ENCODE assay signal across 17 cellular contexts in genomic region chr2:238235856-238236255, GRCh38.
"Had no signal": no experiment of that assay in that cellular context is flagged by ENCODE, and none has a peak within 500 bp of the region (broad histone marks: within the 10 kb centered on the region; RNA-seq: fewer than 3 reads in every experiment).

No MANE protein-coding gene starts in this region.

- H3K27ac Mint-ChIP-seq: activated naive CD4-positive, alpha-beta T cell treated with anti-CD3 and anti-CD28 coated beads, Interleukin-2, amount 50 U/mL, for 72 hours; naive B cell had no signal

- ATAC-seq: activated naive CD4-positive, alpha-beta T cell treated with anti-CD3 and anti-CD28 coated beads, Interleukin-2, amount 50 U/mL, for 72 hours; esophagus mucosa; left lobe of liver; SK-N-SH treated with all-trans-retinoic acid at 6 μM for 48 hours had no signal

- DNase-seq: activated CD4-positive, alpha-beta T cell treated with anti-CD3 and anti-CD28 coated beads, Interleukin-2, amount 50 U/mL, for 1 hour; activated T-cell treated with anti-CD3 and anti-CD28 coated beads for 4 hours; brain microvascular endothelial cell; hippocampal formation; mammary epithelial cell; naive B cell; stimulated activated CD4-positive, alpha-beta T cell treated with anti-CD3 and anti-CD28 coated beads, Interleukin-12 subunit alpha, Interleukin-12 subunit beta, amount 100 ng/mL, for 4 hours; stimulated activated CD4-positive, alpha-beta T cell treated with anti-CD3 and anti-CD28 coated beads, Interleukin-2, amount 100 ng/mL, for 24 hours; stomach; testis; upper lobe of right lung had no signal

- H3K4me3 ChIP-seq: coronary artery, stomach, testis, upper lobe of right lung had no signal

- H3K4me3 Mint-ChIP-seq: central memory CD8-positive, alpha-beta T cell had no signal

- H3K27me3 ChIP-seq: testis had no signal

- H3K9me3 ChIP-seq: stomach, testis, upper lobe of right lung had no signal

- H3K36me3 ChIP-seq: brain microvascular endothelial cell, stomach, upper lobe of right lung had no signal

- H3K36me3 Mint-ChIP-seq: naive B cell had no signal

- H3K27ac ChIP-seq: brain microvascular endothelial cell, coronary artery, stomach, testis, upper lobe of right lung had no signal

- H3K9me3 Mint-ChIP-seq: central memory CD8-positive, alpha-beta T cell had no signal
